ENCODE assay signal across 1 cellular context in the genomic region with DNA sequence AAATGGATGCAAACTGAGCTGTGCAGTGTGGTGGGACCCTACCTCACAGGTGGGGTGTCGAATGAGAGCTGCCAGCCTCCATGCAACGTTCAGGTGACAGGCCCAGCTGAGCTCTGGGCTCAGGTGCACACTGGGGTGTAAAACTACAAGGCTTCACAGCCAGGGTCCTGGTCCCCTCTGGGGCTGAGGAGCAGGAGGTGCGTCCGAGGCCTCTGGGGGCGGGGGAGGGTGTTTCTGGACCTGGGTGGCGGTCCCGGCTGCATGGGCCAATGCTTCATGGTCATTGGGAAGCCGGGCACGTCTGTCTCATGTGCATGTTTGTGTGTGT.
TF ChIP-seq lines count a peak whose summit lies in the region.

No MANE protein-coding gene starts in this region.

TF ChIP-seq in IMR-90, 13 proteins besides CTCF, POLR2A, EP300 and RAD21:
- TF ChIP-seq, protein P1, sequence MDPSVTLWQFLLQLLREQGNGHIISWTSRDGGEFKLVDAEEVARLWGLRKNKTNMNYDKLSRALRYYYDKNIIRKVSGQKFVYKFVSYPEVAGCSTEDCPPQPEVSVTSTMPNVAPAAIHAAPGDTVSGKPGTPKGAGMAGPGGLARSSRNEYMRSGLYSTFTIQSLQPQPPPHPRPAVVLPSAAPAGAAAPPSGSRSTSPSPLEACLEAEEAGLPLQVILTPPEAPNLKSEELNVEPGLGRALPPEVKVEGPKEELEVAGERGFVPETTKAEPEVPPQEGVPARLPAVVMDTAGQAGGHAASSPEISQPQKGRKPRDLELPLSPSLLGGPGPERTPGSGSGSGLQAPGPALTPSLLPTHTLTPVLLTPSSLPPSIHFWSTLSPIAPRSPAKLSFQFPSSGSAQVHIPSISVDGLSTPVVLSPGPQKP (IDR thresholded peaks at IDR 0.05; ENCODE audit: borderline replicate concordance, low read depth, low read length): no peak
- TF ChIP-seq RFX5 (IDR thresholded peaks at IDR 0.05; ENCODE audit: low read depth, low read length) (no peak), MAFK (IDR thresholded peaks at IDR 0.05; ENCODE audit: low read depth, low read length) (no peak), MXI1 (IDR thresholded peaks at IDR 0.05; ENCODE audit: borderline replicate concordance, low read depth, low read length) (no peak), BHLHE40 (IDR thresholded peaks at IDR 0.05; ENCODE audit: low read depth, low read length) (no peak), CEBPB (IDR thresholded peaks at IDR 0.05; ENCODE audit: low read depth, low read length) (no peak), SMC3 (IDR thresholded peaks at IDR 0.05; ENCODE audit: low read depth, low read length) (no peak), MAZ (IDR thresholded peaks at IDR 0.05; ENCODE audit: borderline replicate concordance, low read depth, low read length) (no peak), CHD1 (IDR thresholded peaks at IDR 0.05; ENCODE audit: low read depth, low read length) (no peak), RCOR1 (IDR thresholded peaks at IDR 0.05; ENCODE audit: insufficient replicate concordance, low read length) (no peak), NFE2L2 (IDR thresholded peaks at IDR 0.05; ENCODE audit: low read depth, low read length) (no peak), FOS (IDR thresholded peaks at IDR 0.05; ENCODE audit: low read depth, low read length) (no peak)
- TF ChIP-seq, protein P2, sequence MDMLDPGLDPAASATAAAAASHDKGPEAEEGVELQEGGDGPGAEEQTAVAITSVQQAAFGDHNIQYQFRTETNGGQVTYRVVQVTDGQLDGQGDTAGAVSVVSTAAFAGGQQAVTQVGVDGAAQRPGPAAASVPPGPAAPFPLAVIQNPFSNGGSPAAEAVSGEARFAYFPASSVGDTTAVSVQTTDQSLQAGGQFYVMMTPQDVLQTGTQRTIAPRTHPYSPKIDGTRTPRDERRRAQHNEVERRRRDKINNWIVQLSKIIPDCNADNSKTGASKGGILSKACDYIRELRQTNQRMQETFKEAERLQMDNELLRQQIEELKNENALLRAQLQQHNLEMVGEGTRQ (IDR thresholded peaks at IDR 0.05; ENCODE audit: low read depth, low read length): no peak
TF ChIP-seq in IMR-90: peak in this region for 0.
